In genomic region chr12:19507823-19508222, GRCh38 we compare ENCODE assay signal across 10 cellular contexts.
DNase-seq lines count a peak whose midpoint lies in the region; ATAC-seq, FAIRE-seq and TF ChIP-seq lines count a peak whose summit lies in the region.
"Had no signal": no experiment of that assay in that cellular context is flagged by ENCODE, and none has a peak within 500 bp of the region (broad histone marks: within the 10 kb centered on the region; RNA-seq: fewer than 3 reads in every experiment).

No MANE protein-coding gene starts in this region.

- H3K9me3 Mint-ChIP-seq in nephron, result no peaks in the 10 kb centered on the region
- no peaks in the 10 kb centered on the region for H3K9me3 Mint-ChIP-seq in activated naive CD8-positive, alpha-beta T cell treated with anti-CD3 and anti-CD28 coated beads for 36 hours
- no peaks in the 10 kb centered on the region for H3K9me3 Mint-ChIP-seq in activated T-helper 17 cell treated with anti-CD3 and anti-CD28 coated beads, Interleukin-2, amount 50 U/mL, for 72 hours

- H3K27me3 Mint-ChIP-seq in nephron (ENCODE audit: low read depth), result no peaks in the 10 kb centered on the region
- H3K27me3 Mint-ChIP-seq in activated naive CD8-positive, alpha-beta T cell treated with anti-CD3 and anti-CD28 coated beads for 36 hours, result no peaks in the 10 kb centered on the region
- no peaks in the 10 kb centered on the region for H3K27me3 Mint-ChIP-seq in activated T-helper 17 cell treated with anti-CD3 and anti-CD28 coated beads, Interleukin-2, amount 50 U/mL, for 72 hours

- peaks cover 23% of the 10 kb centered on the region for H3K4me1 Mint-ChIP-seq in nephron
- H3K4me1 Mint-ChIP-seq in activated naive CD8-positive, alpha-beta T cell treated with anti-CD3 and anti-CD28 coated beads for 36 hours, result peaks cover 37% of the 10 kb centered on the region
- H3K4me1 Mint-ChIP-seq in activated T-helper 17 cell treated with anti-CD3 and anti-CD28 coated beads, Interleukin-2, amount 50 U/mL, for 72 hours, result peaks cover 27% of the 10 kb centered on the region

- no peak overlapping the region for H3K4me3 ChIP-seq in epithelial cell of proximal tubule (ENCODE audit: low read depth, low read length)

- no peak overlapping the region for H3K4me3 Mint-ChIP-seq in nephron
- no peak overlapping the region for H3K4me3 Mint-ChIP-seq in activated naive CD8-positive, alpha-beta T cell treated with anti-CD3 and anti-CD28 coated beads for 36 hours
- H3K4me3 Mint-ChIP-seq in activated T-helper 17 cell treated with anti-CD3 and anti-CD28 coated beads, Interleukin-2, amount 50 U/mL, for 72 hours, result no peak overlapping the region

- peak; percentile 20 for TF ChIP-seq CTCF in D721Med (IDR thresholded peaks at IDR 0.05; ENCODE audit: insufficient read depth, missing control alignments)
- peak; percentile 35 for TF ChIP-seq CTCF in epithelial cell of proximal tubule (conservative IDR thresholded peaks at IDR 0.05; ENCODE audit: low read depth, low read length)
- peak; percentile 24 to 31 (median 28) for TF ChIP-seq CTCF in nephron (IDR thresholded peaks at IDR 0.05; ENCODE audit: unreplicated experiment in 3 of 3)

- H3K36me3 Mint-ChIP-seq in nephron (ENCODE audit: low read depth), result peaks cover 51% of the 10 kb centered on the region
- peaks cover 49% of the 10 kb centered on the region for H3K36me3 Mint-ChIP-seq in activated naive CD8-positive, alpha-beta T cell treated with anti-CD3 and anti-CD28 coated beads for 36 hours
- peaks cover 84% of the 10 kb centered on the region for H3K36me3 Mint-ChIP-seq in activated T-helper 17 cell treated with anti-CD3 and anti-CD28 coated beads, Interleukin-2, amount 50 U/mL, for 72 hours (ENCODE audit: low read depth)

- peak overlapping the region in 1 of 3 experiments; percentile 71 for H3K27ac Mint-ChIP-seq in nephron
- H3K27ac Mint-ChIP-seq in activated naive CD8-positive, alpha-beta T cell treated with anti-CD3 and anti-CD28 coated beads for 36 hours, result no peak overlapping the region
- no peak overlapping the region for H3K27ac Mint-ChIP-seq in activated T-helper 17 cell treated with anti-CD3 and anti-CD28 coated beads, Interleukin-2, amount 50 U/mL, for 72 hours

- no peak for FAIRE-seq in D721Med (lab: Jason Lieb, UNC)

- no peak for ATAC-seq in HG02970 (IDR thresholded peaks at IDR 0.05; ENCODE audit: low FRiP score, unreplicated experiment)
- ATAC-seq in activated T-helper 17 cell treated with anti-CD3 and anti-CD28 coated beads, Interleukin-2, amount 50 U/mL, for 72 hours (replicated peaks), result no peak

- no peak for DNase-seq in D721Med (ENCODE audit: insufficient read length, low spot score)
- peak; percentile 7 for DNase-seq in NCI-H460 (ENCODE audit: extremely low read depth, low read depth)
- no peak for DNase-seq in epithelial cell of proximal tubule (ENCODE audit: low read depth)
- no peak for DNase-seq in activated naive CD8-positive, alpha-beta T cell treated with anti-CD3 and anti-CD28 coated beads for 36 hours
- no peak for DNase-seq in NOMO-1 (lab: John Stamatoyannopoulos, UW; ENCODE audit: unreplicated experiment in 2 of 2)
- DNase-seq: activated CD8-positive, alpha-beta memory T cell treated with anti-CD3 and anti-CD28 coated beads for 24 hours; brain microvascular endothelial cell had no signal
